13 cellular contexts compared by ENCODE assay signal in the genomic region with DNA sequence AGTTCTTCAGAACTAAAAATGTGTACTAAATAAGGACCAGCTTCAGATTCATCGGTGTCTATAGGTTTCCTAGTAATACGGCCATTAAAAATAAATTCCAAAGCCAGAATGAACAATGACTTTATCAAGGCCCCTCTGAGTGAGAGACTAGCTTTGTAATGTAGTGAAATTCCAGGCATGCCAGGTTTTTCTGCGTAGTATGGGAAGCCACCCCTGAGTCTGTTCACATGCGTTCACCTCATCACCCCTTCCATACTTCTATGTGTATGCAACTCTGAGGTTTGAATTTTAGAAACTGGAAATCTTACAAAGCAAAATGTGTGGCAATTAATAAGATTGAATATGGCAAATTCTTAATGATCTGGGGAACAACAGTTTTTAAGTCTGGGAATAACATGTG. TPM values are rescaled to one million over a fixed set of nuclear protein-coding genes. Genes with fewer than 3 reads are reported as not detected.
"Had no signal": no experiment of that assay in that cellular context is flagged by ENCODE, and none has a peak within 500 bp of the region (broad histone marks: within the 10 kb centered on the region; RNA-seq: fewer than 3 reads in every experiment).

No MANE protein-coding gene starts in this region.

- H3K4me3 ChIP-seq: colonic mucosa, upper lobe of right lung had no signal

- H3K36me3 ChIP-seq: colonic mucosa, upper lobe of right lung had no signal

- H3K4me1 ChIP-seq: colonic mucosa, upper lobe of right lung had no signal

- H3K36me3 Mint-ChIP-seq: natural killer cell treated with Interleukin-12 subunit alpha and Interleukin-12 subunit beta and Interleukin-15 and Interleukin-18, amount 100 ng/mL, for 72 hours had no signal

- H3K27ac ChIP-seq: colonic mucosa, upper lobe of right lung had no signal

- H3K9me3 ChIP-seq: colonic mucosa, upper lobe of right lung had no signal

- DNase-seq: activated CD4-positive, alpha-beta T cell treated with anti-CD3 and anti-CD28 coated beads, Interleukin-2, amount 50 U/mL, for 1 hour; activated CD4-positive, CD25-positive, alpha-beta regulatory T cell; activated effector memory CD4-positive, alpha-beta T cell treated with Interleukin-2 at 50 U/mL for 16 hours; colonic mucosa; effector memory CD8-positive, alpha-beta T cell; erythroblast; mammary epithelial cell; stimulated activated CD4-positive, alpha-beta T cell treated with anti-CD3 and anti-CD28 coated beads, Interleukin-4, amount 100 ng/mL, for 1 hour; stimulated activated CD8-positive, alpha-beta memory T cell treated with anti-CD3 and anti-CD28 coated beads, Interleukin-4, amount 100 ng/mL, for 48 hours; stimulated activated naive CD8-positive, alpha-beta T cell treated with anti-CD3 and anti-CD28 coated beads, Interleukin-15, Interleukin-2, amounts not matched to agents 100 U/mL and 50 U/mL, for 24 hours; upper lobe of right lung had no signal

- H3K4me3 Mint-ChIP-seq: activated naive CD8-positive, alpha-beta T cell; effector memory CD8-positive, alpha-beta T cell; natural killer cell treated with Interleukin-12 subunit alpha and Interleukin-12 subunit beta and Interleukin-15 and Interleukin-18, amount 100 ng/mL, for 72 hours had no signal

- H3K9me3 Mint-ChIP-seq: effector memory CD8-positive, alpha-beta T cell; natural killer cell treated with Interleukin-12 subunit alpha and Interleukin-12 subunit beta and Interleukin-15 and Interleukin-18, amount 100 ng/mL, for 72 hours had no signal

- H3K27ac Mint-ChIP-seq: activated naive CD8-positive, alpha-beta T cell; effector memory CD8-positive, alpha-beta T cell; natural killer cell treated with Interleukin-12 subunit alpha and Interleukin-12 subunit beta and Interleukin-15 and Interleukin-18, amount 100 ng/mL, for 72 hours had no signal

- H3K27me3 ChIP-seq: colonic mucosa, upper lobe of right lung had no signal

- H3K27me3 Mint-ChIP-seq: activated naive CD8-positive, alpha-beta T cell; effector memory CD8-positive, alpha-beta T cell had no signal

RNA-seq across cellular contexts. Expression of a gene that starts 24.5 kb away (rescaled TPM):
- total RNA-seq: natural killer cell treated with Interleukin-12 subunit alpha and Interleukin-12 subunit beta and Interleukin-15 and Interleukin-18, amount 100 ng/mL, for 72 hours had no signal
